ENCODE assay signal across 8 cellular contexts in the genomic region with DNA sequence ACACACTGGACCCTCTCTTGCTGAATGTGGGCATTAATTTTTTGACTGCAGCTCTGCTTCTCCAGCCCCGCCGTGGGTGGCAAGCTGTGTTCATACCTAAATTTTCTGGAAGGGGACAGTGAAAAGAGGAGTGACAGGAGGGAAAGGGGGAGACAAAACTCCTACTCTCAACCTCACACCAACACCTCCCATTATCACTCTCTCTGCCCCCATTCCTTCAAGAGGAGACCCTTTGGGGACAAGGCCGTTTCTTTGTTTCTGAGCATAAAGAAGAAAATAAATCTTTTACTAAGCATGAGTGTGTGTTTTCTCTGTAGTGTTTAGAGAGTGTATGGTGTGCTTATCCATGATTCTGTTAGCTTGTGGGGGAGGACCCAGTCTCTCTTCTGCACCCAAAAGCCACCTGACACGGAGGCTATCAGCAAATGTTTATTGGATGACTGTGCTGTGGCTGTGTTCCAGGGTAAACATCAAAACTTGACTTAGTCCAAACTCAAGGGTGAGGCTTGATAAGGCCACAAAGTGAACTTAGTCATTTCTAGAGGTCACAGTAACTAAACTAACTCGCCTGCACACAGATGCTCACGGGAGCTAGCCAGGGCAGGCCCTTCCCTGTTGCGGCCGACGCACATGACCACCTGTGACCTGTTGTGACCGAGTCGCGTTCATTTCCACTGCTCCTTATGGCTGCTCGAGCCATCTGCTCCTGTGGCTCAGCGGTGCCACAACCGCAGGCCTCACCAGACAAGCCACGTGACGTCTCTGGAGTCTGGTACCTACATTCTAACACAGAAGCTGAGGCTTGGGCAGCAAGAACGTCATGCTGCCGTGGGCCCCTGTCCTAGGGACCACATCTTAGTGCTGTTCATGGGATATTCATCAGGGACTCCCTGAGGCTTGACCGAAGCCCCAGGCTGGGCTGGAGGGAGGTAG. TPM values are rescaled to one million over a fixed set of nuclear protein-coding genes. Genes with fewer than 3 reads are reported as not detected.
DNase-seq lines count a peak whose midpoint lies in the region; ATAC-seq, FAIRE-seq and TF ChIP-seq lines count a peak whose summit lies in the region.

No MANE protein-coding gene starts in this region.

- no peak overlapping the region for H3K4ac ChIP-seq in H9 (ENCODE audit: low read depth, low read length)

- H4K8ac ChIP-seq in H9 (replicated peaks; ENCODE audit: insufficient read length, low read depth, low read length): no peak overlapping the region

- H3K27ac Mint-ChIP-seq in endodermal cell (peak overlapping the region; percentile 52), H9 (peak overlapping the region in 1 of 3 experiments; percentile 57; a peak in 1 of 7 replicates)

- H2BK20ac ChIP-seq in H9 (ENCODE audit: low read depth, low read length, poor library complexity, severe bottlenecking): no peak overlapping the region

- BruUV-seq in PC-9 (replicated peaks; lab: Mats Ljungman, UMichigan): no TSS peak

- CTCF ChIA-PET in PC-9 (lab: Charles Lee): no interaction called here

- H3K4me1 Mint-ChIP-seq in endodermal cell: no peaks in the 10 kb centered on the region
- H3K4me1 Mint-ChIP-seq in H9: no peaks in the 10 kb centered on the region; a peak in 1 of 4 replicates

- POLR2A ChIA-PET in PC-9 (lab: Charles Lee; ENCODE audit: unreplicated experiment): interaction anchor here (0.6 to 0.7 kb wide), 4 partner anchors 24 to 1121 kb away, joined by 3 to 4 read pairs (median 4); no protein-coding TSS in a partner anchor

- H3K79me1 ChIP-seq in H9 (ENCODE audit: insufficient read depth, low read depth, low read length, poor library complexity, severe bottlenecking): no peaks in the 10 kb centered on the region

- no peak overlapping the region for H3K18ac ChIP-seq in H9 (ENCODE audit: insufficient read length, low read depth, low read length)

- H3K4me1 ChIP-seq in PC-9 (replicated peaks; ENCODE audit: insufficient read depth) (peaks cover 24% of the 10 kb centered on the region), endodermal cell (ENCODE audit: control insufficient read depth, insufficient read depth, low read length) (no peaks in the 10 kb centered on the region), H9 (ENCODE audit: insufficient read depth, low read length) (no peaks in the 10 kb centered on the region)

- no peak overlapping the region for H2BK12ac ChIP-seq in H9 (ENCODE audit: insufficient read length, low read depth, low read length)

- no peak overlapping the region for H2AFZ ChIP-seq in PC-9
- H2AFZ ChIP-seq in H9 (ENCODE audit: low read length): no peak overlapping the region

- H3K4me2 ChIP-seq in PC-9 (peak overlapping the region; percentile 52), H9 (ENCODE audit: insufficient read depth, insufficient read length, low read length) (no peak overlapping the region)

- H3K27me3 Mint-ChIP-seq in endodermal cell (ENCODE audit: insufficient read depth) (peaks cover 4% of the 10 kb centered on the region), H9 (ENCODE audit: low read depth) (peaks cover 6% of the 10 kb centered on the region; the same call in 1 of the 2 replicates)

- no peak for TF ChIP-seq CTCF in PC-9 (conservative IDR thresholded peaks at IDR 0.05)
- no peak for TF ChIP-seq CTCF in endodermal cell (conservative IDR thresholded peaks at IDR 0.05)
- no peak for TF ChIP-seq CTCF in omental fat pad (IDR thresholded peaks at IDR 0.05)
- no peak for TF ChIP-seq CTCF in H9 (conservative IDR thresholded peaks at IDR 0.05)

- H3K36me3 Mint-ChIP-seq in endodermal cell (ENCODE audit: low read depth) (peaks cover 25% of the 10 kb centered on the region), H9 (ENCODE audit: insufficient read depth in 1 of 3, low read depth in 3 of 3) (peaks cover 7 to 47% (median 43%) of the 10 kb centered on the region in 3 experiments; a peak in 6 of 7 replicates)

- no peak overlapping the region for H3K56ac ChIP-seq in H9 (ENCODE audit: insufficient read length, low read depth, low read length)

- peaks cover 25% of the 10 kb centered on the region for H3F3A ChIP-seq in PC-9 (ENCODE audit: insufficient read depth, low read depth)

- peak overlapping the region; percentile 22; the same call in 1 of the 2 replicates for H3K27ac ChIP-seq in PC-9
- H3K27ac ChIP-seq in endodermal cell (ENCODE audit: low read depth, low read length): no peak overlapping the region
- H3K27ac ChIP-seq in H9 (ENCODE audit: insufficient read length, low read depth, low read length): no peak overlapping the region

- H4K20me1 ChIP-seq in PC-9 (ENCODE audit: insufficient read depth): no peaks in the 10 kb centered on the region
- no peaks in the 10 kb centered on the region for H4K20me1 ChIP-seq in H9 (ENCODE audit: control insufficient read depth, insufficient read depth, insufficient read length)

- 85 to 86% methylated on average over 13 to 20 of the region's 20 CpGs for WGBS in endodermal cell (ENCODE audit: insufficient coverage in 1 of 2, insufficient read length in 1 of 2), 2 experiments
- WGBS in H9 (ENCODE audit: extremely low coverage, insufficient read length, low lambda C conversion rate): no CpG with 5 or more reads among the region's 20 CpGs

- no peak overlapping the region for H2BK120ac ChIP-seq in H9 (ENCODE audit: low read depth, low read length, poor library complexity, severe bottlenecking)

- no peak overlapping the region for H2BK15ac ChIP-seq in H9 (ENCODE audit: low read depth, low read length)

- H3K4me3 Mint-ChIP-seq in endodermal cell (no peak overlapping the region), H9 (no peak overlapping the region)

- no peak overlapping the region for H3K9ac ChIP-seq in endodermal cell (ENCODE audit: extremely low read depth, low read length, poor library complexity, severe bottlenecking)
- H3K9ac ChIP-seq in H9 (ENCODE audit: extremely low read depth, insufficient read length, low read length): no peak overlapping the region

- H3K9me3 Mint-ChIP-seq in endodermal cell: no peaks in the 10 kb centered on the region
- H3K9me3 Mint-ChIP-seq in H9: no peaks in the 10 kb centered on the region; a peak in 1 of 5 replicates

- FAIRE-seq in GM18507 (lab: Jason Lieb, UNC): peak; percentile 82

- H3K79me2 ChIP-seq in PC-9 (ENCODE audit: low read depth) (no peaks in the 10 kb centered on the region), H9 (ENCODE audit: insufficient read depth, low read length) (no peaks in the 10 kb centered on the region)

- H3K9me2 ChIP-seq in PC-9 (ENCODE audit: insufficient read depth): no peaks in the 10 kb centered on the region

- H3K23me2 ChIP-seq in H9 (ENCODE audit: insufficient read length, low read depth, low read length, poor library complexity, severe bottlenecking): no peaks in the 10 kb centered on the region

- H4K5ac ChIP-seq in H9 (ENCODE audit: insufficient read length, low read depth, low read length): no peak overlapping the region

- H3K4me3 ChIP-seq in PC-9 (no peak overlapping the region), endodermal cell (ENCODE audit: low read length) (no peak overlapping the region)

- H3K23ac ChIP-seq in H9 (ENCODE audit: insufficient read length, low read depth, low read length): no peak overlapping the region

- no peak overlapping the region for H3K14ac ChIP-seq in H9 (ENCODE audit: insufficient read depth, low read length)

- H3K36me3 ChIP-seq in PC-9 (ENCODE audit: low read depth) (no peaks in the 10 kb centered on the region), endodermal cell (ENCODE audit: control insufficient read depth, insufficient read depth, low read length) (peaks cover 5% of the 10 kb centered on the region)

- intact Hi-C loops in PC-9 (cut with micrococcal nuclease; ENCODE audit: unreplicated experiment): no loop called here

- DNase-seq in GM18507 (ENCODE audit: extremely low spot score, insufficient read length, low read depth): no peak
- DNase-seq in PC-9: peak; percentile 88 to 98
- DNase-seq in endodermal cell: peak; percentile 38
- DNase-seq in omental fat pad (ENCODE audit: low spot score): no peak
- DNase-seq in cerebellar nuclear complex (lab: John Stamatoyannopoulos, UW): no peak
- no peak for DNase-seq in H9

- H3T11ph ChIP-seq in H9 (ENCODE audit: low read length): no peak overlapping the region

- ATAC-seq in omental fat pad (ENCODE audit: low FRiP score) (peak; percentile 53), HG03354 (IDR thresholded peaks at IDR 0.05; ENCODE audit: poor library complexity, severe bottlenecking, unreplicated experiment) (no peak), GM18873 (IDR thresholded peaks at IDR 0.05; ENCODE audit: low FRiP score, unreplicated experiment) (no peak)

- H2BK5ac ChIP-seq in H9 (ENCODE audit: insufficient read length, low read length): no peak overlapping the region

- H3K27me3 ChIP-seq in PC-9 (ENCODE audit: insufficient read depth, low read depth): no peaks in the 10 kb centered on the region
- H3K27me3 ChIP-seq in endodermal cell (ENCODE audit: control insufficient read depth, insufficient read depth, low read length, poor library complexity, severe bottlenecking): no peaks in the 10 kb centered on the region
- H3K27me3 ChIP-seq in H9 (ENCODE audit: insufficient read depth, low read length): no peaks in the 10 kb centered on the region

- H4K91ac ChIP-seq in H9 (ENCODE audit: insufficient read length, low read depth, low read length): no peak overlapping the region

- H2AK5ac ChIP-seq in H9 (ENCODE audit: insufficient read length, low read length): no peak overlapping the region

- H3K9me3 ChIP-seq in PC-9 (ENCODE audit: insufficient read depth, low read depth) (no peaks in the 10 kb centered on the region), endodermal cell (ENCODE audit: control insufficient read depth, low read length) (no peaks in the 10 kb centered on the region), H9 (ENCODE audit: control insufficient read depth, low read depth, low read length) (no peaks in the 10 kb centered on the region)

RNA-seq across cellular contexts. Expression of a gene that starts 9.8 kb away (rescaled TPM):
- total RNA-seq in PC-9 (2021): 19.6 and 19.7 TPM in 2 replicates
- total RNA-seq in endodermal cell: 10 to 100 TPM; 17.7 to 20.2 TPM
- 25.3 TPM for polyA plus RNA-seq in endodermal cell (2013, experiment 1 of 2)
- 21.3 TPM for polyA plus RNA-seq in endodermal cell (2013, experiment 2 of 2)
- total RNA-seq in omental fat pad: 10 to 100 TPM; 21.6 to 27.5 (median 26.7) TPM
- 17.5 and 19.5 TPM in 2 replicates for total RNA-seq in H9 (2021)

RNA-seq across cellular contexts. Expression of a gene that starts 11.0 kb away (rescaled TPM):
- total RNA-seq in PC-9 (2021) (79.7 and 110 TPM in 2 replicates), endodermal cell (10 to 100 TPM; 45.3 to 51.8 TPM), omental fat pad (100 to 1,000 TPM in 1 of 4 donors, 10 to 100 TPM in 3; 43.4 to 111 (median 78.6) TPM), H9 (2021) (75.3 and 81.1 TPM in 2 replicates)
- polyA plus RNA-seq in endodermal cell (2013, experiment 1 of 2): 61.5 TPM
- 53.9 TPM for polyA plus RNA-seq in endodermal cell (2013, experiment 2 of 2)

RNA-seq across cellular contexts. Expression of a gene that starts 17.5 kb away (rescaled TPM):
- total RNA-seq in PC-9 (2021) (99.6 and 106 TPM in 2 replicates), endodermal cell (100 to 1,000 TPM; 108 to 123 TPM), omental fat pad (10 to 100 TPM; 13.1 to 24.4 (median 15.0) TPM), H9 (2021) (148 and 154 TPM in 2 replicates)
- polyA plus RNA-seq in endodermal cell (2013, experiment 1 of 2): 81.5 TPM
- 68.1 TPM for polyA plus RNA-seq in endodermal cell (2013, experiment 2 of 2)

RNA-seq across cellular contexts. Expression of a gene that starts 18.2 kb away (rescaled TPM):
- total RNA-seq in PC-9 (2021): 2.3 and 5.4 TPM in 2 replicates
- not detected for total RNA-seq in endodermal cell
- polyA plus RNA-seq in endodermal cell (2013, experiment 1 of 2): not detected
- polyA plus RNA-seq in endodermal cell (2013, experiment 2 of 2): not detected
- 1 to 10 TPM in 2 of 4 donors, under 1 TPM in 1, not detected in 1; 0.46 to 4.1 (median 1.9) TPM for total RNA-seq in omental fat pad
- 0.42 and 0.44 TPM in 2 replicates for total RNA-seq in H9 (2021)

RNA-seq across cellular contexts. Expression of a gene that starts 18.3 kb away (rescaled TPM):
- 52.4 and 60.2 TPM in 2 replicates for total RNA-seq in PC-9 (2021)
- under 1 TPM; 0.60 to 0.73 TPM for total RNA-seq in endodermal cell
- polyA plus RNA-seq in endodermal cell (2013, experiment 1 of 2): 0.28 TPM
- polyA plus RNA-seq in endodermal cell (2013, experiment 2 of 2): not detected
- 10 to 100 TPM; 16.6 to 92.1 (median 26.5) TPM for total RNA-seq in omental fat pad
- 4.2 and 4.5 TPM in 2 replicates for total RNA-seq in H9 (2021)

Comparison
In these comparisons a context has a peak if more than half of its experiments do, and no peak if none do; other contexts are left out.
1. DNase-seq: peak in PC-9 (2 of 2) and endodermal cell (single experiment); none in GM18507 (single experiment), omental fat pad (single experiment), cerebellar nuclear complex (0 of 2) and H9 (single experiment).